In genomic region chr4:162499478-162499877, GRCh38 we compare ENCODE assay signal across 11 cellular contexts.
DNase-seq lines count a peak whose midpoint lies in the region; ATAC-seq and TF ChIP-seq lines count a peak whose summit lies in the region.
"Had no signal": no experiment of that assay in that cellular context is flagged by ENCODE, and none has a peak within 500 bp of the region (broad histone marks: within the 10 kb centered on the region; RNA-seq: fewer than 3 reads in every experiment).

No MANE protein-coding gene starts in this region.

- CTCF ChIA-PET in OCI-LY7 (lab: Charles Lee; ENCODE audit: unreplicated experiment): no interaction called here

- H3K4me3 ChIP-seq in AG10803 (ENCODE audit: low read length): no peak overlapping the region
- no peak overlapping the region for H3K4me3 ChIP-seq in OCI-LY7 (ENCODE audit: low read depth, low read length, poor library complexity, severe bottlenecking)
- no peak overlapping the region for H3K4me3 ChIP-seq in stomach
- H3K4me3 ChIP-seq: HAP-1 had no signal

- no TSS peak for BruUV-seq in OCI-LY7 (replicated peaks; lab: Mats Ljungman, UMichigan)

- intact Hi-C loops in OCI-LY7 (cut with micrococcal nuclease; ENCODE audit: unreplicated experiment): loop anchor here (5.0 kb wide), 1 partner anchor 983 kb away; no protein-coding TSS in a partner anchor
- intact Hi-C loops in stomach (cut with DNase I; ENCODE audit: low total_unique reads): no loop called here

- WGBS in stomach, 5 donors: 76 to 88% (median 79%) methylated on average over 1 of the region's 1 CpG

- peak; percentile 62 for ATAC-seq in GM21360 (IDR thresholded peaks at IDR 0.05; ENCODE audit: unreplicated experiment)
- peak; percentile 66 for ATAC-seq in foreskin keratinocyte
- no peak for ATAC-seq in GM18858 (IDR thresholded peaks at IDR 0.05; ENCODE audit: unreplicated experiment)
- ATAC-seq in GM18519 (IDR thresholded peaks at IDR 0.05; ENCODE audit: low FRiP score, unreplicated experiment): no peak
- ATAC-seq in GM21825 (IDR thresholded peaks at IDR 0.05; ENCODE audit: unreplicated experiment): no peak

- H3K4me2 ChIP-seq in OCI-LY7 (ENCODE audit: low read length): no peak overlapping the region

- H3K27me3 ChIP-seq in foreskin keratinocyte (no peaks in the 10 kb centered on the region), stomach (no peaks in the 10 kb centered on the region)

- H3K27ac ChIP-seq in OCI-LY7 (ENCODE audit: low read depth, low read length, poor library complexity, severe bottlenecking) (no peak overlapping the region), foreskin keratinocyte (no peak overlapping the region), stomach (no peak overlapping the region)
- H3K27ac ChIP-seq: parathyroid adenoma had no signal

- no peak overlapping the region for H2AFZ ChIP-seq in OCI-LY7 (ENCODE audit: low read length)
- H2AFZ ChIP-seq: parathyroid adenoma had no signal

- no peak for TF ChIP-seq POLR2A in stomach (IDR thresholded peaks at IDR 0.05)

- H3K36me3 ChIP-seq in OCI-LY7 (ENCODE audit: insufficient read depth, low read length) (no peaks in the 10 kb centered on the region), stomach (no peaks in the 10 kb centered on the region)
- H3K36me3 ChIP-seq: HAP-1 had no signal

- POLR2A ChIA-PET in OCI-LY7 (lab: Charles Lee): no interaction called here

- H3K9me3 ChIP-seq in OCI-LY7 (ENCODE audit: low read length) (no peaks in the 10 kb centered on the region), stomach (no peaks in the 10 kb centered on the region)
- H3K9me3 ChIP-seq: HAP-1 had no signal

- no peaks in the 10 kb centered on the region for H3K9me2 ChIP-seq in OCI-LY7 (ENCODE audit: insufficient read depth, low read length)

- TF ChIP-seq EP300 in stomach (IDR thresholded peaks at IDR 0.05): no peak

- TF ChIP-seq CTCF in AG10803 (conservative IDR thresholded peaks at IDR 0.05; ENCODE audit: low read length) (peak; percentile 36; the same call in 1 of the 2 replicates), OCI-LY7 (conservative IDR thresholded peaks at IDR 0.05; ENCODE audit: low read length) (peak; percentile 75), foreskin keratinocyte (conservative IDR thresholded peaks at IDR 0.05) (peak; percentile 53), stomach (IDR thresholded peaks at IDR 0.05) (peak in 1 of 7 experiments; percentile 34)

- no peaks in the 10 kb centered on the region for H3K79me2 ChIP-seq in OCI-LY7 (ENCODE audit: insufficient read depth, low read depth, low read length)
- H3K79me2 ChIP-seq: parathyroid adenoma had no signal

- H4K20me1 ChIP-seq in OCI-LY7 (ENCODE audit: insufficient read depth, low read length): no peaks in the 10 kb centered on the region

- DNase-seq in AG10803 (ENCODE audit: low read depth) (no peak), OCI-LY7 (ENCODE audit: low spot score) (peak; percentile 4), foreskin keratinocyte (no peak), stomach (no peak)
- DNase-seq: activated naive CD4-positive, alpha-beta T cell treated with anti-CD3 and anti-CD28 coated beads, Interleukin-2, amount 10 ng/mL, durations not matched to agents 7 days and 5 days had no signal

- H3K4me1 ChIP-seq in OCI-LY7 (ENCODE audit: insufficient read depth, low read length, poor library complexity, severe bottlenecking) (no peaks in the 10 kb centered on the region), foreskin keratinocyte (no peaks in the 10 kb centered on the region), stomach (peaks cover 0 to 6% (median 0%) of the 10 kb centered on the region in 4 donors)
- H3K4me1 ChIP-seq: HAP-1, parathyroid adenoma had no signal

Comparison
In these comparisons a context has a peak if more than half of its experiments do, and no peak if none do; other contexts are left out.
1. ATAC-seq: peak in GM21360 (single experiment) and foreskin keratinocyte (single experiment); none in GM18858 (single experiment), GM18519 (single experiment) and GM21825 (single experiment).